26 cellular contexts compared by ENCODE assay signal in genomic region chr11:70490208-70490607, GRCh38.
DNase-seq lines count a peak whose midpoint lies in the region; TF ChIP-seq lines count a peak whose summit lies in the region.
"Had no signal": no experiment of that assay in that cellular context is flagged by ENCODE, and none has a peak within 500 bp of the region (broad histone marks: within the 10 kb centered on the region; RNA-seq: fewer than 3 reads in every experiment).

No MANE protein-coding gene starts in this region.

- TF ChIP-seq POLR2A in sigmoid colon (IDR thresholded peaks at IDR 0.05): no peak

- peaks cover 13 to 26% (median 20%) of the 10 kb centered on the region in 7 donors for H3K9me3 Mint-ChIP-seq in CD14-positive monocyte
- H3K9me3 Mint-ChIP-seq in activated naive CD8-positive, alpha-beta T cell treated with anti-CD3 and anti-CD28 coated beads for 36 hours: peaks cover 5% of the 10 kb centered on the region

- no peak overlapping the region for H3K27ac Mint-ChIP-seq in CD14-positive monocyte
- no peak overlapping the region for H3K27ac Mint-ChIP-seq in activated naive CD8-positive, alpha-beta T cell treated with anti-CD3 and anti-CD28 coated beads for 36 hours
- H3K27ac Mint-ChIP-seq: activated T-cell treated with anti-CD3 and anti-CD28 coated beads, Interleukin-2, amount 50 U/mL, for 24 hours; naive thymus-derived CD8-positive, alpha-beta T cell had no signal

- POLR2A ChIA-PET in GM10248 (lab: Yijun Ruan, JAX): no interaction called here

- peaks cover 0 to 1% (median 1%) of the 10 kb centered on the region in 3 donors for H3K27me3 Mint-ChIP-seq in CD14-positive monocyte (ENCODE audit: low read depth in 3 of 3)
- H3K27me3 Mint-ChIP-seq in activated naive CD8-positive, alpha-beta T cell treated with anti-CD3 and anti-CD28 coated beads for 36 hours: no peaks in the 10 kb centered on the region
- H3K27me3 Mint-ChIP-seq: activated T-cell treated with anti-CD3 and anti-CD28 coated beads, Interleukin-2, amount 50 U/mL, for 24 hours had no signal

- H3K4me3 Mint-ChIP-seq in CD14-positive monocyte: no peak overlapping the region
- H3K4me3 Mint-ChIP-seq in activated naive CD8-positive, alpha-beta T cell treated with anti-CD3 and anti-CD28 coated beads for 36 hours: no peak overlapping the region
- H3K4me3 Mint-ChIP-seq: activated T-cell treated with anti-CD3 and anti-CD28 coated beads, Interleukin-2, amount 50 U/mL, for 24 hours; H9; naive thymus-derived CD8-positive, alpha-beta T cell had no signal

- 88 to 94% methylated on average over 13 of the region's 13 CpGs for WGBS in sigmoid colon, 2 donors

- H3K4me3 ChIP-seq in sigmoid colon: no peak overlapping the region
- H3K4me3 ChIP-seq: adrenal gland, smooth muscle cell, testis, uterus had no signal

- intact Hi-C loops in CD14-positive monocyte (cut with micrococcal nuclease) (no loop called here), sigmoid colon (cut with DNase I) (no loop called here)

- peaks cover 0 to 10% (median 0%) of the 10 kb centered on the region in 4 donors for H3K36me3 ChIP-seq in sigmoid colon
- H3K36me3 ChIP-seq: adrenal gland, brain microvascular endothelial cell, uterus had no signal

- no peaks in the 10 kb centered on the region for H3K4me1 ChIP-seq in sigmoid colon
- H3K4me1 ChIP-seq: adrenal gland, testis, uterus had no signal

- no peak for TF ChIP-seq EP300 in sigmoid colon (IDR thresholded peaks at IDR 0.05)

- H3K27ac ChIP-seq in sigmoid colon: no peak overlapping the region
- H3K27ac ChIP-seq: adrenal gland, brain microvascular endothelial cell, C4-2B, epithelial cell of prostate, testis, uterus had no signal

- H3K27me3 ChIP-seq in sigmoid colon: no peaks in the 10 kb centered on the region
- H3K27me3 ChIP-seq: adrenal gland, brain microvascular endothelial cell, testis, uterus had no signal

- H3K4me1 Mint-ChIP-seq in CD14-positive monocyte: peaks cover 11% of the 10 kb centered on the region
- no peaks in the 10 kb centered on the region for H3K4me1 Mint-ChIP-seq in activated naive CD8-positive, alpha-beta T cell treated with anti-CD3 and anti-CD28 coated beads for 36 hours
- H3K4me1 Mint-ChIP-seq: H9 had no signal

- peak; percentile 15 for DNase-seq in CD14-positive monocyte (ENCODE audit: low spot score)
- peak; percentile 66 for DNase-seq in GM10248 (ENCODE audit: extremely low spot score)
- peak; percentile 38 for DNase-seq in activated naive CD8-positive, alpha-beta T cell treated with anti-CD3 and anti-CD28 coated beads for 36 hours
- peak; percentile 40 for DNase-seq in sigmoid colon
- DNase-seq in T1000 (lab: John Stamatoyannopoulos, UW): no peak
- no peak for DNase-seq in GM19238 (ENCODE audit: insufficient read length, low spot score)
- no peak for DNase-seq in UCSD-AML1 (lab: John Stamatoyannopoulos, UW; ENCODE audit: unreplicated experiment)
- DNase-seq: activated gamma-delta T cell treated with Interleukin-2 at 50 U/mL for 16 hours; activated T-cell treated with anti-CD3 and anti-CD28 coated beads, Interleukin-2, amount 50 U/mL, for 24 hours; adrenal gland; brain microvascular endothelial cell; DND-41; effector CD4-positive, alpha-beta T cell; H9; midbrain; NCI-H446 treated with DMSO at 0.1 percent for 48 hours; OCI-M1; retina; stimulated activated CD4-positive, alpha-beta T cell treated with anti-CD3 and anti-CD28 coated beads, Interleukin-2, amount 100 ng/mL, for 48 hours; stimulated activated naive CD4-positive, alpha-beta T cell; testis; uterus had no signal

- no peaks in the 10 kb centered on the region for H3K36me3 Mint-ChIP-seq in CD14-positive monocyte
- no peaks in the 10 kb centered on the region for H3K36me3 Mint-ChIP-seq in activated naive CD8-positive, alpha-beta T cell treated with anti-CD3 and anti-CD28 coated beads for 36 hours
- H3K36me3 Mint-ChIP-seq: naive thymus-derived CD8-positive, alpha-beta T cell had no signal

- TF ChIP-seq CTCF in CD14-positive monocyte (IDR thresholded peaks at IDR 0.05) (no peak), GM10248 (IDR thresholded peaks at IDR 0.05; ENCODE audit: control extremely low read depth, extremely low read depth, low read depth, missing control alignments) (no peak), sigmoid colon (IDR thresholded peaks at IDR 0.05) (no peak)

- CTCF ChIA-PET in GM10248 (lab: Yijun Ruan, JAX): interaction anchor here (1.0 kb wide), 1 partner anchor 11 kb away, joined by 3 read pairs; no protein-coding TSS in a partner anchor

- H3K9me3 ChIP-seq in sigmoid colon: peaks cover 0 to 3% (median 0%) of the 10 kb centered on the region in 4 donors
- H3K9me3 ChIP-seq: adrenal gland, testis, uterus had no signal

Comparison
In these comparisons a context has a peak if more than half of its experiments do, and no peak if none do; other contexts are left out.
1. DNase-seq: peak in CD14-positive monocyte (single experiment), GM10248 (single experiment), activated naive CD8-positive, alpha-beta T cell treated with anti-CD3 and anti-CD28 coated beads for 36 hours (single experiment) and sigmoid colon (single experiment); none in T1000 (single experiment), GM19238 (single experiment) and UCSD-AML1 (single experiment).